Comparison of ENCODE assay signal across 1 cellular context in the genomic region with DNA sequence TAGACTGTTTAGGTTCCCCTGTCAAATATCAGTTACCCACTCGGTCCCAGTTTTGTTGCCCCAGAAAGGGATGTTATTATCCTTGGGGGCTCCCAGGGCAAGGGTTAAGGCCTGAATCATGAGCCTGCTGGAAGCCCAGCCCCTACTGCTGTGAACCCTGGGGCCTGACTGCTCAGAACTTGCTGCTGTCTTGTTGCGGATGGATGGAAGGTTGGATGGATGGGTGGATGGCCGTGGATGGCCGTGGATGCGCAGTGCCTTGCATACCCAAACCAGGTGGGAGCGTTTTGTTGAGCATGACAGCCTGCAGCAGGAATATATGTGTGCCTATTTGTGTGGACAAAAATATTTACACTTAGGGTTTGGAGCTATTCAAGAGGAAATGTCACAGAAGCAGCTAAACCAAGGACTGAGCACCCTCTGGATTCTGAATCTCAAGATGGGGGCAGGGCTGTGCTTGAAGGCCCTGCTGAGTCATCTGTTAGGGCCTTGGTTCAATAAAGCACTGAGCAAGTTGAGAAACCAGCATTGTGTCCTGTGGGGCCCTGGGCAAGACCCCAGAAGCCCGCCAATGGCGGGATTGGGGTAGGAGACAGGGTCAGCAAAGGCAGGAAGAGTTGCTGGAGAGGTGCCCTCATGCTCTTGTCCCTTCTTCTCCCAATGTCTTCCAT.
TF ChIP-seq lines count a peak whose summit lies in the region.

No MANE protein-coding gene starts in this region.

TF ChIP-seq in A549, 52 proteins besides CTCF, POLR2A, EP300 and RAD21 (continued from another document):
- TF ChIP-seq NFE2L2 (conservative IDR thresholded peaks at IDR 0.05; ENCODE audit: low read length) (peak; percentile 13; the same call in 1 of the 2 replicates), KDM1A (IDR thresholded peaks at IDR 0.05; ENCODE audit: low read depth) (no peak), FOSL2 (IDR thresholded peaks at IDR 0.05) (no peak), FOSL2 (CRISPR knock-in tag; IDR thresholded peaks at IDR 0.05) (peak; percentile 26; the same call in 1 of the 2 replicates), RFX5 (IDR thresholded peaks at IDR 0.05) (no peak), EHMT2 (IDR thresholded peaks at IDR 0.05; ENCODE audit: low read depth) (no peak), CBX8 (IDR thresholded peaks at IDR 0.05) (no peak), CBX2 (IDR thresholded peaks at IDR 0.05; ENCODE audit: borderline replicate concordance, low read depth) (no peak), ZNF302 (CRISPR knock-in tag; IDR thresholded peaks at IDR 0.05) (no peak), NPAS2 (CRISPR knock-in tag; IDR thresholded peaks at IDR 0.05; ENCODE audit: borderline replicate concordance) (peak; percentile 21; the same call in 1 of the 2 replicates), HEYL (CRISPR knock-in tag; IDR thresholded peaks at IDR 0.05) (0 out of 2 replicates have a peak, but pooled peaks have one; percentile 75), FOSB (CRISPR knock-in tag; IDR thresholded peaks at IDR 0.05) (no peak; the same call in 1 of the 2 replicates), BHLHE40 (IDR thresholded peaks at IDR 0.05; ENCODE audit: low read depth, low read length) (no peak), KDM5A (IDR thresholded peaks at IDR 0.05) (no peak), ZFP36 (IDR thresholded peaks at IDR 0.05; ENCODE audit: borderline replicate concordance, partially characterized antibody) (no peak), ZSCAN20 (CRISPR knock-in tag; IDR thresholded peaks at IDR 0.05) (no peak)
- TF ChIP-seq, protein P1, sequence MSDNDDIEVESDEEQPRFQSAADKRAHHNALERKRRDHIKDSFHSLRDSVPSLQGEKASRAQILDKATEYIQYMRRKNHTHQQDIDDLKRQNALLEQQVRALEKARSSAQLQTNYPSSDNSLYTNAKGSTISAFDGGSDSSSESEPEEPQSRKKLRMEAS (IDR thresholded peaks at IDR 0.05): 0 out of 2 replicates have a peak, but pooled peaks have one; percentile 18
- TF ChIP-seq, protein P2, sequence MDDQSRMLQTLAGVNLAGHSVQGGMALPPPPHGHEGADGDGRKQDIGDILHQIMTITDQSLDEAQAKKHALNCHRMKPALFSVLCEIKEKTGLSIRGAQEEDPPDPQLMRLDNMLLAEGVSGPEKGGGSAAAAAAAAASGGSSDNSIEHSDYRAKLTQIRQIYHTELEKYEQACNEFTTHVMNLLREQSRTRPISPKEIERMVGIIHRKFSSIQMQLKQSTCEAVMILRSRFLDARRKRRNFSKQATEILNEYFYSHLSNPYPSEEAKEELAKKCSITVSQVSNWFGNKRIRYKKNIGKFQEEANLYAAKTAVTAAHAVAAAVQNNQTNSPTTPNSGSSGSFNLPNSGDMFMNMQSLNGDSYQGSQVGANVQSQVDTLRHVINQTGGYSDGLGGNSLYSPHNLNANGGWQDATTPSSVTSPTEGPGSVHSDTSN (IDR thresholded peaks at IDR 0.05): 0 out of 2 replicates have a peak, but pooled peaks have one; percentile 51
- TF ChIP-seq, protein P3, sequence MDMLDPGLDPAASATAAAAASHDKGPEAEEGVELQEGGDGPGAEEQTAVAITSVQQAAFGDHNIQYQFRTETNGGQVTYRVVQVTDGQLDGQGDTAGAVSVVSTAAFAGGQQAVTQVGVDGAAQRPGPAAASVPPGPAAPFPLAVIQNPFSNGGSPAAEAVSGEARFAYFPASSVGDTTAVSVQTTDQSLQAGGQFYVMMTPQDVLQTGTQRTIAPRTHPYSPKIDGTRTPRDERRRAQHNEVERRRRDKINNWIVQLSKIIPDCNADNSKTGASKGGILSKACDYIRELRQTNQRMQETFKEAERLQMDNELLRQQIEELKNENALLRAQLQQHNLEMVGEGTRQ (IDR thresholded peaks at IDR 0.05): no peak
- TF ChIP-seq, protein P4, sequence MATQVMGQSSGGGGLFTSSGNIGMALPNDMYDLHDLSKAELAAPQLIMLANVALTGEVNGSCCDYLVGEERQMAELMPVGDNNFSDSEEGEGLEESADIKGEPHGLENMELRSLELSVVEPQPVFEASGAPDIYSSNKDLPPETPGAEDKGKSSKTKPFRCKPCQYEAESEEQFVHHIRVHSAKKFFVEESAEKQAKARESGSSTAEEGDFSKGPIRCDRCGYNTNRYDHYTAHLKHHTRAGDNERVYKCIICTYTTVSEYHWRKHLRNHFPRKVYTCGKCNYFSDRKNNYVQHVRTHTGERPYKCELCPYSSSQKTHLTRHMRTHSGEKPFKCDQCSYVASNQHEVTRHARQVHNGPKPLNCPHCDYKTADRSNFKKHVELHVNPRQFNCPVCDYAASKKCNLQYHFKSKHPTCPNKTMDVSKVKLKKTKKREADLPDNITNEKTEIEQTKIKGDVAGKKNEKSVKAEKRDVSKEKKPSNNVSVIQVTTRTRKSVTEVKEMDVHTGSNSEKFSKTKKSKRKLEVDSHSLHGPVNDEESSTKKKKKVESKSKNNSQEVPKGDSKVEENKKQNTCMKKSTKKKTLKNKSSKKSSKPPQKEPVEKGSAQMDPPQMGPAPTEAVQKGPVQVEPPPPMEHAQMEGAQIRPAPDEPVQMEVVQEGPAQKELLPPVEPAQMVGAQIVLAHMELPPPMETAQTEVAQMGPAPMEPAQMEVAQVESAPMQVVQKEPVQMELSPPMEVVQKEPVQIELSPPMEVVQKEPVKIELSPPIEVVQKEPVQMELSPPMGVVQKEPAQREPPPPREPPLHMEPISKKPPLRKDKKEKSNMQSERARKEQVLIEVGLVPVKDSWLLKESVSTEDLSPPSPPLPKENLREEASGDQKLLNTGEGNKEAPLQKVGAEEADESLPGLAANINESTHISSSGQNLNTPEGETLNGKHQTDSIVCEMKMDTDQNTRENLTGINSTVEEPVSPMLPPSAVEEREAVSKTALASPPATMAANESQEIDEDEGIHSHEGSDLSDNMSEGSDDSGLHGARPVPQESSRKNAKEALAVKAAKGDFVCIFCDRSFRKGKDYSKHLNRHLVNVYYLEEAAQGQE (IDR thresholded peaks at IDR 0.05): no peak
TF ChIP-seq in A549: peak in this region for 12.
